12 cellular contexts compared by ENCODE assay signal in the genomic region with DNA sequence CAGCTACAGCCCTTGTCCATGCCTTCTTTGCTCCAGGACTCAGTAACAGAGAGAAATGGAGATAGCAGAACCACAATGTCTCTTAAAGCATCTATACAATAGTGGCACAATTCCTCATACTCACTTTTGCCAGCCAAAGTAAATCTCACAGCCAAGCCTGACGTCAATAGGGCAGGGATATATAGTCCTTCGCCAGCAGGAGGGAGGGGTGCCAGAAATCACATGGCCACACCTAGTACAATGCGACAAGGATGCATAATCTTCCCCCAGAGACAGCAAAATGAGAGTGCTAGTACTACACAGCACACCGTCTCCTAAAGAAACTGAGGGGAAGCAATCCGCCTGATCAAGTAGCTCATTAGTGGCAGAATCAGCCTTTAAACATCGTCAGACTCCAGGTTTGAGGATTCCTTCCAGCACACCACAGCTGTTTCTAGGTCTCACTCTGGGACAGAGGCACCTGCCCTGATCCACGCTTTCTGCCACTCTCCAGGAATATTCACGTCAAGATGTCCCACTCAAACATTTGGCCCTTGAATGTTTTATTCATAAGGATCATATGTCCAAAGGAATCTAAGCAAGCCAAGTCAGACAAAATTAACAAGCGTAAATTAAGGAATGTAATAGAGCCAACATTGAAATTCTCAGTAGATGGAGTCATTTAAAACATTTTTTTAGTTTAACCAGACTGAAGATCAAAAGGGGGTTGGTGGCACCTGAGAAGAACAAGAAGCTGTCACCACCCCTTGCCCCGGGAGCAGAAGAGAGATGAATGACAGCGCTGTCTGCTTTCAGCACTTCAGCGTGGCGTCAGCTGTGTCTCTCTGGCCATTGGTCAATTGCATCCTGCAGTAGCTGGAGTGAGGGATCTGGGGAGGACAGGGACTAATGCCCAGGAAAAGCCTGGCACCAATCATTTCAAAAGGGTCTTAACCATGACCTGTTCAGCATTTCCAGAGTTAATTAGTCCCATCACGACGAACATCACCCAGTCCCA.
DNase-seq lines count a peak whose midpoint lies in the region; ATAC-seq and TF ChIP-seq lines count a peak whose summit lies in the region.
"Had no signal": no experiment of that assay in that cellular context is flagged by ENCODE, and none has a peak within 500 bp of the region (broad histone marks: within the 10 kb centered on the region; RNA-seq: fewer than 3 reads in every experiment).

No MANE protein-coding gene starts in this region.

- H3K9me3 Mint-ChIP-seq in CD8-positive, alpha-beta T cell: no peaks in the 10 kb centered on the region
- H3K9me3 Mint-ChIP-seq: GM23338 had no signal

- H3K79me2 ChIP-seq in PC-9 (ENCODE audit: low read depth): no peaks in the 10 kb centered on the region

- intact Hi-C loops in PC-9 (cut with micrococcal nuclease; ENCODE audit: unreplicated experiment) (loop anchor here (5.0 kb wide), 2 partner anchors 38 to 168 kb away; no protein-coding TSS in a partner anchor), esophagus squamous epithelium (cut with DNase I) (no loop called here)
- intact Hi-C loops in CD8-positive, alpha-beta T cell (cut with DNase I, micrococcal nuclease): no loop called here

- H3K36me3 ChIP-seq in BE2C (no peaks in the 10 kb centered on the region), PC-9 (ENCODE audit: low read depth) (no peaks in the 10 kb centered on the region), esophagus squamous epithelium (no peaks in the 10 kb centered on the region)
- no peaks in the 10 kb centered on the region for H3K36me3 ChIP-seq in CD8-positive, alpha-beta T cell (ENCODE audit: insufficient read depth, low read length)
- H3K36me3 ChIP-seq: left lung had no signal

- H3K9me3 ChIP-seq in BE2C: 0 out of 2 replicates have a peak, but pooled peaks cover 3% of the 10 kb centered on the region
- H3K9me3 ChIP-seq in PC-9 (ENCODE audit: insufficient read depth, low read depth): no peaks in the 10 kb centered on the region
- H3K9me3 ChIP-seq in esophagus squamous epithelium: no peaks in the 10 kb centered on the region
- no peaks in the 10 kb centered on the region for H3K9me3 ChIP-seq in CD8-positive, alpha-beta T cell (ENCODE audit: low read length)
- H3K9me3 ChIP-seq: left lung had no signal

- POLR2A ChIA-PET in PC-9 (lab: Charles Lee; ENCODE audit: unreplicated experiment): interaction anchor here (0.5 to 0.7 kb wide), 3 partner anchors 24 to 127 kb away, joined by 4 to 16 read pairs (median 8); no protein-coding TSS in a partner anchor
- POLR2A ChIA-PET in CD8-positive, alpha-beta T cell (lab: Charles Lee): no interaction called here

- peaks cover 4% of the 10 kb centered on the region for H3K4me1 ChIP-seq in BE2C
- H3K4me1 ChIP-seq in PC-9 (replicated peaks; ENCODE audit: insufficient read depth): peaks cover 97% of the 10 kb centered on the region
- peaks cover 20 to 84% (median 34%) of the 10 kb centered on the region in 3 donors for H3K4me1 ChIP-seq in esophagus squamous epithelium
- H3K4me1 ChIP-seq in CD8-positive, alpha-beta T cell (ENCODE audit: insufficient read depth, low read length): peaks cover 10% of the 10 kb centered on the region

- peaks cover 5% of the 10 kb centered on the region for H3K27me3 Mint-ChIP-seq in CD8-positive, alpha-beta T cell (ENCODE audit: low read depth)

- H3K4me1 Mint-ChIP-seq in CD8-positive, alpha-beta T cell (ENCODE audit: low read depth): peaks cover 19% of the 10 kb centered on the region

- H3K4me2 ChIP-seq in PC-9: peak overlapping the region; percentile 40
- H3K4me2 ChIP-seq: GM23338 had no signal

- WGBS in esophagus squamous epithelium, 2 donors: 45 to 59% methylated on average over 13 to 15 of the region's 15 CpGs

- H3K27me3 ChIP-seq in BE2C (no peaks in the 10 kb centered on the region), PC-9 (ENCODE audit: insufficient read depth, low read depth) (no peaks in the 10 kb centered on the region), esophagus squamous epithelium (no peaks in the 10 kb centered on the region)
- no peaks in the 10 kb centered on the region for H3K27me3 ChIP-seq in CD8-positive, alpha-beta T cell (ENCODE audit: insufficient read depth, low read length)
- H3K27me3 ChIP-seq: left lung had no signal

- no peaks in the 10 kb centered on the region for H4K20me1 ChIP-seq in PC-9 (ENCODE audit: insufficient read depth)

- no peak for TF ChIP-seq POLR2A in esophagus squamous epithelium (IDR thresholded peaks at IDR 0.05)

- H3K4me3 Mint-ChIP-seq in CD8-positive, alpha-beta T cell: no peak overlapping the region
- H3K4me3 Mint-ChIP-seq: GM23338 had no signal

- H3K27ac ChIP-seq in PC-9: peak overlapping the region; percentile 99
- peak overlapping the region in 3 of 4 donors; percentile 37 to 59 (median 53) for H3K27ac ChIP-seq in esophagus squamous epithelium
- H3K27ac ChIP-seq in CD8-positive, alpha-beta T cell (ENCODE audit: low read depth, low read length): no peak overlapping the region
- H3K27ac ChIP-seq: left lung had no signal

- H3K9me2 ChIP-seq in PC-9 (ENCODE audit: insufficient read depth): no peaks in the 10 kb centered on the region

- H3K4me3 ChIP-seq in BE2C (ENCODE audit: low read depth, low read length) (no peak overlapping the region), PC-9 (no peak overlapping the region), esophagus squamous epithelium (no peak overlapping the region)
- H3K4me3 ChIP-seq in CD8-positive, alpha-beta T cell (ENCODE audit: low read depth, low read length): no peak overlapping the region
- H3K4me3 ChIP-seq: GM23338, left lung had no signal

- DNase-seq in BE2C (peak; percentile 14), PC-9 (no peak), esophagus squamous epithelium (lab: John Stamatoyannopoulos, UW) (no peak), myocyte (ENCODE audit: low read depth) (peak; percentile 50), AG20443 (ENCODE audit: low spot score) (no peak), NCI-H510A (lab: John Stamatoyannopoulos, UW) (no peak)
- DNase-seq in CD8-positive, alpha-beta T cell: no peak
- DNase-seq: NCI-H2227 treated with DMSO at 0.1 percent for 48 hours had no signal

- H2AFZ ChIP-seq in PC-9: no peak overlapping the region
- H2AFZ ChIP-seq: GM23338 had no signal

- no peaks in the 10 kb centered on the region for H3K36me3 Mint-ChIP-seq in CD8-positive, alpha-beta T cell

- TF ChIP-seq CTCF in BE2C (IDR thresholded peaks at IDR 0.05; ENCODE audit: low read depth, low read length) (no peak), PC-9 (conservative IDR thresholded peaks at IDR 0.05) (no peak), esophagus squamous epithelium (IDR thresholded peaks at IDR 0.05) (no peak)
- TF ChIP-seq CTCF in CD8-positive, alpha-beta T cell (IDR thresholded peaks at IDR 0.05): no peak

- no peak for ATAC-seq in CD8-positive, alpha-beta T cell
- ATAC-seq in GM18907 (IDR thresholded peaks at IDR 0.05; ENCODE audit: unreplicated experiment): no peak
- ATAC-seq: activated CD4-positive, CD25-positive, alpha-beta regulatory T cell treated with anti-CD3 and anti-CD28 coated beads, Interleukin-2, amount 50 U/mL, for 24 hours; GM23338 had no signal

- no peak overlapping the region for H3K27ac Mint-ChIP-seq in CD8-positive, alpha-beta T cell
- H3K27ac Mint-ChIP-seq: GM23338 had no signal

- CTCF ChIA-PET in PC-9 (lab: Charles Lee): no interaction called here
- CTCF ChIA-PET in CD8-positive, alpha-beta T cell (lab: Charles Lee): no interaction called here

- no TSS peak for BruUV-seq in PC-9 (replicated peaks; lab: Mats Ljungman, UMichigan)

- peaks cover 63% of the 10 kb centered on the region for H3F3A ChIP-seq in PC-9 (ENCODE audit: insufficient read depth, low read depth)

Comparison
In these comparisons a context has a peak if more than half of its experiments do, and no peak if none do; other contexts are left out.
1. DNase-seq: peak in BE2C (single experiment) and myocyte (single experiment); none in PC-9 (0 of 2), esophagus squamous epithelium (single experiment), CD8-positive, alpha-beta T cell (0 of 7), AG20443 (single experiment) and NCI-H510A (single experiment).